1 cellular context compared by ENCODE assay signal in the genomic region with DNA sequence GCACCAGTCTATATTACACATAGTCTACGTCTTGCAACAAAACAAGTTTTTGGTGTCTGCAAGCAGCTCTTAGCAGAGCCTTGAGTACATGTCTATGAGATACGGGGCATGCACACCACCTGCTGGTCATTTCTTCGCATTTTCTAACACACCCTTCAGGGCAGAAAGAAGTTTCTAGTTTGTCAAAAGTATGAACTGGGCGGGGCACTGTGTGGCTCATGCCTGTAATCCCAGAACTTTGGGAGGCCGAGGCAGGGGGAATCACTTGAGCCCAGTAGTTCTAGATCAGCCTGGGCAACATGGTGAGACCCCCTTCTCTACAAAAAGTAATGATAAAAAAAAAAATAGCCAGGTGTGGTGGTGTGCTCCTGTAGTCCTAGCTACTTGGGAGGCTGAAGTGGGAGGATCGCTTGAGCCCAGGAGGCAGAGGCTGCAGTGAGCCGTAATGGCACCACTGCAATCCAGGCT.
TF ChIP-seq lines count a peak whose summit lies in the region.

No MANE protein-coding gene starts in this region.

TF ChIP-seq in K562, 482 proteins besides CTCF, POLR2A, EP300 and RAD21 (continued from another document and continues in another):
- TF ChIP-seq RCOR1 (IDR thresholded peaks at IDR 0.05; ENCODE audit: borderline replicate concordance in 1 of 2, low read depth in 2 of 2, low read length in 2 of 2) = 0 out of 4 replicates have a peak, but pooled peaks of 1 of the 2 experiments have one; percentile 45
- TF ChIP-seq, protein P1, sequence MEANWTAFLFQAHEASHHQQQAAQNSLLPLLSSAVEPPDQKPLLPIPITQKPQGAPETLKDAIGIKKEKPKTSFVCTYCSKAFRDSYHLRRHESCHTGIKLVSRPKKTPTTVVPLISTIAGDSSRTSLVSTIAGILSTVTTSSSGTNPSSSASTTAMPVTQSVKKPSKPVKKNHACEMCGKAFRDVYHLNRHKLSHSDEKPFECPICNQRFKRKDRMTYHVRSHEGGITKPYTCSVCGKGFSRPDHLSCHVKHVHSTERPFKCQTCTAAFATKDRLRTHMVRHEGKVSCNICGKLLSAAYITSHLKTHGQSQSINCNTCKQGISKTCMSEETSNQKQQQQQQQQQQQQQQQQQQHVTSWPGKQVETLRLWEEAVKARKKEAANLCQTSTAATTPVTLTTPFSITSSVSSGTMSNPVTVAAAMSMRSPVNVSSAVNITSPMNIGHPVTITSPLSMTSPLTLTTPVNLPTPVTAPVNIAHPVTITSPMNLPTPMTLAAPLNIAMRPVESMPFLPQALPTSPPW (CRISPR knock-in tag; IDR thresholded peaks at IDR 0.05) = peak; percentile 69
- TF ChIP-seq ZNF174 (CRISPR knock-in tag; IDR thresholded peaks at IDR 0.05) = no peak
- TF ChIP-seq STAT5B (CRISPR knock-in tag; IDR thresholded peaks at IDR 0.05) = no peak
- TF ChIP-seq MAFK (IDR thresholded peaks at IDR 0.05; ENCODE audit: low read length) = no peak
- TF ChIP-seq, protein P2, sequence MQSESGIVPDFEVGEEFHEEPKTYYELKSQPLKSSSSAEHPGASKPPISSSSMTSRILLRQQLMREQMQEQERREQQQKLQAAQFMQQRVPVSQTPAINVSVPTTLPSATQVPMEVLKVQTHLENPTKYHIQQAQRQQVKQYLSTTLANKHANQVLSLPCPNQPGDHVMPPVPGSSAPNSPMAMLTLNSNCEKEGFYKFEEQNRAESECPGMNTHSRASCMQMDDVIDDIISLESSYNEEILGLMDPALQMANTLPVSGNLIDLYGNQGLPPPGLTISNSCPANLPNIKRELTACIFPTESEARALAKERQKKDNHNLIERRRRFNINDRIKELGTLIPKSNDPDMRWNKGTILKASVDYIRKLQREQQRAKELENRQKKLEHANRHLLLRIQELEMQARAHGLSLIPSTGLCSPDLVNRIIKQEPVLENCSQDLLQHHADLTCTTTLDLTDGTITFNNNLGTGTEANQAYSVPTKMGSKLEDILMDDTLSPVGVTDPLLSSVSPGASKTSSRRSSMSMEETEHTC (IDR thresholded peaks at IDR 0.05) = no peak
- TF ChIP-seq PPARD (CRISPR knock-in tag; IDR thresholded peaks at IDR 0.05) = no peak
- no peak for TF ChIP-seq RBM17 (IDR thresholded peaks at IDR 0.05; ENCODE audit: borderline replicate concordance, low read depth, low read length)
- TF ChIP-seq, protein P3, sequence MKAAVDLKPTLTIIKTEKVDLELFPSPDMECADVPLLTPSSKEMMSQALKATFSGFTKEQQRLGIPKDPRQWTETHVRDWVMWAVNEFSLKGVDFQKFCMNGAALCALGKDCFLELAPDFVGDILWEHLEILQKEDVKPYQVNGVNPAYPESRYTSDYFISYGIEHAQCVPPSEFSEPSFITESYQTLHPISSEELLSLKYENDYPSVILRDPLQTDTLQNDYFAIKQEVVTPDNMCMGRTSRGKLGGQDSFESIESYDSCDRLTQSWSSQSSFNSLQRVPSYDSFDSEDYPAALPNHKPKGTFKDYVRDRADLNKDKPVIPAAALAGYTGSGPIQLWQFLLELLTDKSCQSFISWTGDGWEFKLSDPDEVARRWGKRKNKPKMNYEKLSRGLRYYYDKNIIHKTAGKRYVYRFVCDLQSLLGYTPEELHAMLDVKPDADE (conservative IDR thresholded peaks at IDR 0.05; ENCODE audit: control insufficient read depth, low read depth, low read length) = no peak
- TF ChIP-seq ZNF696 (CRISPR knock-in tag; conservative IDR thresholded peaks at IDR 0.05) = no peak
- TF ChIP-seq, protein P4, sequence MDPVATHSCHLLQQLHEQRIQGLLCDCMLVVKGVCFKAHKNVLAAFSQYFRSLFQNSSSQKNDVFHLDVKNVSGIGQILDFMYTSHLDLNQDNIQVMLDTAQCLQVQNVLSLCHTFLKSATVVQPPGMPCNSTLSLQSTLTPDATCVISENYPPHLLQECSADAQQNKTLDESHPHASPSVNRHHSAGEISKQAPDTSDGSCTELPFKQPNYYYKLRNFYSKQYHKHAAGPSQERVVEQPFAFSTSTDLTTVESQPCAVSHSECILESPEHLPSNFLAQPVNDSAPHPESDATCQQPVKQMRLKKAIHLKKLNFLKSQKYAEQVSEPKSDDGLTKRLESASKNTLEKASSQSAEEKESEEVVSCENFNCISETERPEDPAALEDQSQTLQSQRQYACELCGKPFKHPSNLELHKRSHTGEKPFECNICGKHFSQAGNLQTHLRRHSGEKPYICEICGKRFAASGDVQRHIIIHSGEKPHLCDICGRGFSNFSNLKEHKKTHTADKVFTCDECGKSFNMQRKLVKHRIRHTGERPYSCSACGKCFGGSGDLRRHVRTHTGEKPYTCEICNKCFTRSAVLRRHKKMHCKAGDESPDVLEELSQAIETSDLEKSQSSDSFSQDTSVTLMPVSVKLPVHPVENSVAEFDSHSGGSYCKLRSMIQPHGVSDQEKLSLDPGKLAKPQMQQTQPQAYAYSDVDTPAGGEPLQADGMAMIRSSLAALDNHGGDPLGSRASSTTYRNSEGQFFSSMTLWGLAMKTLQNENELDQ (CRISPR knock-in tag; IDR thresholded peaks at IDR 0.05; ENCODE audit: borderline replicate concordance) = no peak
- no peak for TF ChIP-seq USF1 (CRISPR knock-in tag; IDR thresholded peaks at IDR 0.05)
- TF ChIP-seq LCOR (CRISPR knock-in tag; IDR thresholded peaks at IDR 0.05) = no peak
- TF ChIP-seq ADNP (tag; IDR thresholded peaks at IDR 0.05) = peak; percentile 67; the same call in 1 of the 2 replicates
- peak; percentile 75 for TF ChIP-seq CC2D1A (IDR thresholded peaks at IDR 0.05)
- TF ChIP-seq NR2F6 (CRISPR knock-in tag; IDR thresholded peaks at IDR 0.05) = no peak
- no peak for TF ChIP-seq CHCHD3 (CRISPR knock-in tag; IDR thresholded peaks at IDR 0.05)
- TF ChIP-seq ZNF507 (tag; conservative IDR thresholded peaks at IDR 0.05) = no peak
- TF ChIP-seq GATAD2B (IDR thresholded peaks at IDR 0.05; ENCODE audit: borderline replicate concordance) = peak; percentile 15; the same call in 1 of the 2 replicates
- no peak for TF ChIP-seq FUS (optimal IDR thresholded peaks at IDR 0.05; ENCODE audit: low read depth, low read length)
- TF ChIP-seq, protein P5, sequence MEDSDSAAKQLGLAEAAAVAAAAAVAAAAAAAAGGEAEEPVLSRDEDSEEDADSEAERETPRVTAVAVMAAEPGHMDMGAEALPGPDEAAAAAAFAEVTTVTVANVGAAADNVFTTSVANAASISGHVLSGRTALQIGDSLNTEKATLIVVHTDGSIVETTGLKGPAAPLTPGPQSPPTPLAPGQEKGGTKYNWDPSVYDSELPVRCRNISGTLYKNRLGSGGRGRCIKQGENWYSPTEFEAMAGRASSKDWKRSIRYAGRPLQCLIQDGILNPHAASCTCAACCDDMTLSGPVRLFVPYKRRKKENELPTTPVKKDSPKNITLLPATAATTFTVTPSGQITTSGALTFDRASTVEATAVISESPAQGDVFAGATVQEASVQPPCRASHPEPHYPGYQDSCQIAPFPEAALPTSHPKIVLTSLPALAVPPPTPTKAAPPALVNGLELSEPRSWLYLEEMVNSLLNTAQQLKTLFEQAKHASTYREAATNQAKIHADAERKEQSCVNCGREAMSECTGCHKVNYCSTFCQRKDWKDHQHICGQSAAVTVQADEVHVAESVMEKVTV (CRISPR knock-in tag; IDR thresholded peaks at IDR 0.05) = peak; percentile 94
- no peak for TF ChIP-seq HEY1 (CRISPR knock-in tag; IDR thresholded peaks at IDR 0.05; ENCODE audit: borderline replicate concordance)
- TF ChIP-seq CREM (IDR thresholded peaks at IDR 0.05; ENCODE audit: low read depth) = 0 out of 2 replicates have a peak, but pooled peaks have one; percentile 36
- no peak for TF ChIP-seq ZNF354B (CRISPR knock-in tag; IDR thresholded peaks at IDR 0.05)
- TF ChIP-seq CUX1 (CRISPR knock-in tag; IDR thresholded peaks at IDR 0.05) = no peak
- no peak for TF ChIP-seq NFXL1 (CRISPR knock-in tag; IDR thresholded peaks at IDR 0.05)
- TF ChIP-seq FOXJ2 (tag; IDR thresholded peaks at IDR 0.05) = peak; percentile 62
- TF ChIP-seq ZFP91 (CRISPR knock-in tag; IDR thresholded peaks at IDR 0.05) = no peak
- TF ChIP-seq ZNF253 (CRISPR knock-in tag; conservative IDR thresholded peaks at IDR 0.05) = no peak
- peak; percentile 8; the same call in 1 of the 2 replicates for TF ChIP-seq ARID1B (IDR thresholded peaks at IDR 0.05)
- TF ChIP-seq, protein P6, sequence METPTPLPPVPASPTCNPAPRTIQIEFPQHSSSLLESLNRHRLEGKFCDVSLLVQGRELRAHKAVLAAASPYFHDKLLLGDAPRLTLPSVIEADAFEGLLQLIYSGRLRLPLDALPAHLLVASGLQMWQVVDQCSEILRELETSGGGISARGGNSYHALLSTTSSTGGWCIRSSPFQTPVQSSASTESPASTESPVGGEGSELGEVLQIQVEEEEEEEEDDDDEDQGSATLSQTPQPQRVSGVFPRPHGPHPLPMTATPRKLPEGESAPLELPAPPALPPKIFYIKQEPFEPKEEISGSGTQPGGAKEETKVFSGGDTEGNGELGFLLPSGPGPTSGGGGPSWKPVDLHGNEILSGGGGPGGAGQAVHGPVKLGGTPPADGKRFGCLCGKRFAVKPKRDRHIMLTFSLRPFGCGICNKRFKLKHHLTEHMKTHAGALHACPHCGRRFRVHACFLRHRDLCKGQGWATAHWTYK (CRISPR knock-in tag; IDR thresholded peaks at IDR 0.05) = no peak
- TF ChIP-seq, protein P7, sequence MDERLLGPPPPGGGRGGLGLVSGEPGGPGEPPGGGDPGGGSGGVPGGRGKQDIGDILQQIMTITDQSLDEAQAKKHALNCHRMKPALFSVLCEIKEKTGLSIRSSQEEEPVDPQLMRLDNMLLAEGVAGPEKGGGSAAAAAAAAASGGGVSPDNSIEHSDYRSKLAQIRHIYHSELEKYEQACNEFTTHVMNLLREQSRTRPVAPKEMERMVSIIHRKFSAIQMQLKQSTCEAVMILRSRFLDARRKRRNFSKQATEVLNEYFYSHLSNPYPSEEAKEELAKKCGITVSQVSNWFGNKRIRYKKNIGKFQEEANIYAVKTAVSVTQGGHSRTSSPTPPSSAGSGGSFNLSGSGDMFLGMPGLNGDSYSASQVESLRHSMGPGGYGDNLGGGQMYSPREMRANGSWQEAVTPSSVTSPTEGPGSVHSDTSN (CRISPR knock-in tag; IDR thresholded peaks at IDR 0.05; ENCODE audit: low read depth) = no peak
- TF ChIP-seq, protein P7 (tag; conservative IDR thresholded peaks at IDR 0.05; ENCODE audit: low read depth) = 0 out of 2 replicates have a peak, but pooled peaks have one; percentile 3
- TF ChIP-seq ZNF408 (CRISPR knock-in tag; IDR thresholded peaks at IDR 0.05; ENCODE audit: low read depth) = no peak
- TF ChIP-seq GTF2E2 (tag; IDR thresholded peaks at IDR 0.05) = no peak
- TF ChIP-seq FOSL1 (tag; conservative IDR thresholded peaks at IDR 0.05) = peak; percentile 42; the same call in 1 of the 2 replicates
- TF ChIP-seq DLX4 (CRISPR knock-in tag; IDR thresholded peaks at IDR 0.05) = no peak
- TF ChIP-seq COPS2 (conservative IDR thresholded peaks at IDR 0.05) = no peak
